ENCODE assay signal across 1 cellular context in the genomic region with DNA sequence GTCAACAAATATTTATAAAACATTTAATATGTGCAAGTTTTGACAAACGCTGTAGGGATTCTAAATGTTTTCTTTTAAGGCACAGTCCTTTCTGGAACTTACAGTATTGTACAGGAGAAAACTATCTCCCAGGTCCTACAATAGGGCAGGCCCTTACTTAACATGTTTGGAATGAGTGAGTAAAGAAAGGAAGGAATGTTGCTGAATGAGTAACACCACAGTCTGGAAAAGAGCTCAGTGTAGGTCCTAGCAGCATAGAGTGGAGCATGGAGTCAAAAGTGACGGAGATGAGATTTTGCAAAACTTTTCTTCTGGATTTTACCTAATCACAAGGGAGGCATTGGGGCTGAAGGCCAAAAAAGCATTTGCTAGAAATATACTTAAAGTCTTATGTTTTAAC.
TF ChIP-seq lines count a peak whose summit lies in the region.

No MANE protein-coding gene starts in this region.

TF ChIP-seq in IMR-90, 13 proteins besides CTCF, POLR2A, EP300 and RAD21:
- TF ChIP-seq FOS (IDR thresholded peaks at IDR 0.05; ENCODE audit: low read depth, low read length) (peak; percentile 52; the same call in 1 of the 2 replicates), MXI1 (IDR thresholded peaks at IDR 0.05; ENCODE audit: borderline replicate concordance, low read depth, low read length) (no peak), CEBPB (IDR thresholded peaks at IDR 0.05; ENCODE audit: low read depth, low read length) (peak; percentile 57; the same call in 1 of the 2 replicates), MAFK (IDR thresholded peaks at IDR 0.05; ENCODE audit: low read depth, low read length) (no peak)
